Comparison of ENCODE assay signal across 22 cellular contexts in the genomic region with DNA sequence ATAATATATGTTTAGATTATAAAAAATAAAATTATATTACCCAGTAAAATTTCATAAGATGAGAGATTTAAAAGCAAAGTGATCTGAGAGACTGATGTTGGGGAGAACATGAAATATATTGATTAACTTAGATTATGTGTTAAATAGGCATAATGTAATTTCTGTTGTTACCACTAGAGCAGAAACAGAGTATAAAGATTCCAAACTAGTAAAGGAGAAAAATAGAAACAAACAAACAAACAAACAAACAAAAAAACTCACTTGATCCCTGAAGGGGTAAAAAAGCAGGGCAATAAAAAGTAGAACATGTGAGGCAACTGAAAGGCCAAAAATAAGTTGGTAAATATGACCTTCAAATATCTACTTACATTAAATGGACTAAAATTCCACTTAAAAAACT.
DNase-seq lines count a peak whose midpoint lies in the region; ATAC-seq and TF ChIP-seq lines count a peak whose summit lies in the region.
"Had no signal": no experiment of that assay in that cellular context is flagged by ENCODE, and none has a peak within 500 bp of the region (broad histone marks: within the 10 kb centered on the region; RNA-seq: fewer than 3 reads in every experiment).

No MANE protein-coding gene starts in this region.

- no peaks in the 10 kb centered on the region for H3K27me3 ChIP-seq in Loucy (ENCODE audit: insufficient read depth, low read length, poor library complexity, severe bottlenecking)
- H3K27me3 ChIP-seq: BLaER1 treated with 17β-estradiol and CSF1 and Interleukin-3, amounts not matched to agents 10 nM and 100 nM; MG63 had no signal

- TF ChIP-seq CTCF in C4-2B (conservative IDR thresholded peaks at IDR 0.05): peak; percentile 24
- TF ChIP-seq CTCF in Loucy (conservative IDR thresholded peaks at IDR 0.05; ENCODE audit: low read length): 0 out of 2 replicates have a peak, but pooled peaks have one; percentile 21
- TF ChIP-seq CTCF in glutamatergic neuron (IDR thresholded peaks at IDR 0.05; ENCODE audit: partially characterized antibody, unreplicated experiment): peak; percentile 41
- peak; percentile 21 for TF ChIP-seq CTCF in progenitor cell of endocrine pancreas (IDR thresholded peaks at IDR 0.05; ENCODE audit: unreplicated experiment)

- DNase-seq in glutamatergic neuron (no peak), progenitor cell of endocrine pancreas (ENCODE audit: low spot score, unreplicated experiment) (no peak), OCI-M2 (lab: John Stamatoyannopoulos, UW; ENCODE audit: unreplicated experiment) (no peak), T-helper 1 cell (no peak)
- DNase-seq: CD8-positive, alpha-beta T cell; DMS153; DND-41; Kasumi-1; MG63; NCI-H1105 treated with DMSO at 0.1 percent for 48 hours; NCI-H146; NCI-H2029 treated with DMSO at 0.1 percent for 48 hours; NCI-H446 treated with DMSO at 0.1 percent for 48 hours; NCI-H526 treated with DMSO at 0.1 percent for 48 hours; RPMI8226; SHP77; T-helper 2 cell had no signal

- H3K4me3 Mint-ChIP-seq in glutamatergic neuron (ENCODE audit: unreplicated experiment) (no peak overlapping the region), progenitor cell of endocrine pancreas (ENCODE audit: low read depth) (no peak overlapping the region)
- H3K4me3 Mint-ChIP-seq: CD8-positive, alpha-beta T cell had no signal

- H3K9me3 Mint-ChIP-seq in glutamatergic neuron (ENCODE audit: unreplicated experiment) (no peaks in the 10 kb centered on the region), progenitor cell of endocrine pancreas (ENCODE audit: low read depth) (peaks cover 8% of the 10 kb centered on the region)

- no peak for ATAC-seq in GM19395 (IDR thresholded peaks at IDR 0.05; ENCODE audit: unreplicated experiment)
- ATAC-seq: CD8-positive, alpha-beta T cell; K562 had no signal

- no peaks in the 10 kb centered on the region for H3K4me1 Mint-ChIP-seq in glutamatergic neuron (ENCODE audit: low read depth, unreplicated experiment)
- H3K4me1 Mint-ChIP-seq in progenitor cell of endocrine pancreas (ENCODE audit: low read depth): peaks cover 12% of the 10 kb centered on the region

- no peaks in the 10 kb centered on the region for H3K9me3 ChIP-seq in Loucy (ENCODE audit: insufficient read depth, low read depth, low read length)
- H3K9me3 ChIP-seq: MG63 had no signal

- no peak overlapping the region for H3K27ac ChIP-seq in C4-2B
- H3K27ac ChIP-seq: BLaER1 treated with 17β-estradiol and CSF1 and Interleukin-3, amounts not matched to agents 10 nM and 100 nM had no signal

- no peaks in the 10 kb centered on the region for H3K79me2 ChIP-seq in Loucy (ENCODE audit: insufficient read depth, low read length)

- peaks cover 2% of the 10 kb centered on the region for H3K27me3 Mint-ChIP-seq in glutamatergic neuron (ENCODE audit: unreplicated experiment)
- no peaks in the 10 kb centered on the region for H3K27me3 Mint-ChIP-seq in progenitor cell of endocrine pancreas

- no peaks in the 10 kb centered on the region for H3F3A ChIP-seq in Loucy (ENCODE audit: low read depth)

- H2AFZ ChIP-seq in Loucy (ENCODE audit: low read length): no peak overlapping the region

- no peaks in the 10 kb centered on the region for H3K9me2 ChIP-seq in Loucy (replicated peaks; ENCODE audit: low read depth, low read length)

- no peak overlapping the region for H3K4me3 ChIP-seq in Loucy (ENCODE audit: low read length, poor library complexity, severe bottlenecking)
- H3K4me3 ChIP-seq: BLaER1 treated with 17β-estradiol and CSF1 and Interleukin-3, amounts not matched to agents 10 nM and 100 nM; K562; MG63 had no signal

- H3K4me1 ChIP-seq in Loucy (ENCODE audit: insufficient read depth, low read length, poor library complexity, severe bottlenecking): no peaks in the 10 kb centered on the region
- H3K4me1 ChIP-seq: BLaER1 treated with 17β-estradiol and CSF1 and Interleukin-3, amounts not matched to agents 10 nM and 100 nM had no signal

- H4K20me1 ChIP-seq in Loucy (ENCODE audit: insufficient read depth, low read length, poor library complexity, severe bottlenecking): no peaks in the 10 kb centered on the region
- H4K20me1 ChIP-seq: BLaER1 treated with 17β-estradiol and CSF1 and Interleukin-3, amounts not matched to agents 10 nM and 100 nM had no signal

- no peak overlapping the region for H3K4me2 ChIP-seq in Loucy (ENCODE audit: low read depth, low read length, poor library complexity, severe bottlenecking)
- H3K4me2 ChIP-seq: BLaER1 treated with 17β-estradiol and CSF1 and Interleukin-3, amounts not matched to agents 10 nM and 100 nM had no signal

- H3K9ac ChIP-seq in Loucy (ENCODE audit: low read depth, low read length, poor library complexity, severe bottlenecking): no peak overlapping the region
- H3K9ac ChIP-seq: BLaER1 treated with 17β-estradiol and CSF1 and Interleukin-3, amounts not matched to agents 10 nM and 100 nM had no signal

- no peak overlapping the region for H3K27ac Mint-ChIP-seq in glutamatergic neuron (ENCODE audit: unreplicated experiment)
- no peak overlapping the region for H3K27ac Mint-ChIP-seq in progenitor cell of endocrine pancreas
- H3K27ac Mint-ChIP-seq: CD8-positive, alpha-beta T cell had no signal

- no peaks in the 10 kb centered on the region for H3K36me3 ChIP-seq in Loucy (ENCODE audit: insufficient read depth, low read length)
- H3K36me3 ChIP-seq: BLaER1 treated with 17β-estradiol and CSF1 and Interleukin-3, amounts not matched to agents 10 nM and 100 nM; MG63 had no signal

- H3K36me3 Mint-ChIP-seq in glutamatergic neuron (ENCODE audit: unreplicated experiment) (peaks cover under 1% of the 10 kb centered on the region), progenitor cell of endocrine pancreas (ENCODE audit: insufficient read depth) (peaks cover 2% of the 10 kb centered on the region)
- H3K36me3 Mint-ChIP-seq: CD8-positive, alpha-beta T cell had no signal
